Comparison of ENCODE assay signal across 11 cellular contexts in genomic region chr1:89545264-89546038, GRCh38. TPM values are rescaled to one million over a fixed set of nuclear protein-coding genes. Genes with fewer than 3 reads are reported as not detected.
DNase-seq lines count a peak whose midpoint lies in the region; ATAC-seq and TF ChIP-seq lines count a peak whose summit lies in the region.
"Had no signal": no experiment of that assay in that cellular context is flagged by ENCODE, and none has a peak within 500 bp of the region (broad histone marks: within the 10 kb centered on the region; RNA-seq: fewer than 3 reads in every experiment).

No MANE protein-coding gene starts in this region.

- no peaks in the 10 kb centered on the region for H3K27me3 ChIP-seq in right atrium auricular region

- peaks cover 69% of the 10 kb centered on the region for H3K36me3 Mint-ChIP-seq in activated T-helper 2 cell treated with anti-CD3 and anti-CD28 coated beads, Interferon-gamma antibody, Interleukin-2, Interleukin-4, amounts not matched to agents 10 μg/mL and 5 μg/mL and 100 μg/mL, durations not matched to agents 14 hours and 24 hours and 36 hours (ENCODE audit: low read depth)

- peak overlapping the region; percentile 30 for H3K4me3 Mint-ChIP-seq in activated T-helper 2 cell treated with anti-CD3 and anti-CD28 coated beads, Interferon-gamma antibody, Interleukin-2, Interleukin-4, amounts not matched to agents 10 μg/mL and 5 μg/mL and 100 μg/mL, durations not matched to agents 14 hours and 24 hours and 36 hours (ENCODE audit: low read depth)
- H3K4me3 Mint-ChIP-seq: activated B cell treated with CpG ODN at 0.5 μM for 24 hours, B cell had no signal

- H3K9me3 ChIP-seq in right atrium auricular region = no peaks in the 10 kb centered on the region

- H3K4me3 ChIP-seq in right atrium auricular region = no peak overlapping the region

- no peak for TF ChIP-seq CTCF in right atrium auricular region (IDR thresholded peaks at IDR 0.05)

- peaks cover 0 to 35% of the 10 kb centered on the region in 2 donors for H3K4me1 ChIP-seq in right atrium auricular region

- no peaks in the 10 kb centered on the region for H3K9me3 Mint-ChIP-seq in activated T-helper 2 cell treated with anti-CD3 and anti-CD28 coated beads, Interferon-gamma antibody, Interleukin-2, Interleukin-4, amounts not matched to agents 10 μg/mL and 5 μg/mL and 100 μg/mL, durations not matched to agents 14 hours and 24 hours and 36 hours
- H3K9me3 Mint-ChIP-seq: activated B cell treated with CpG ODN at 0.5 μM for 24 hours had no signal

- peak; percentile 67 for ATAC-seq in Right ventricle myocardium superior (ENCODE audit: poor library complexity)
- ATAC-seq in left lobe of liver = peak; percentile 37
- no peak for ATAC-seq in GM18873 (IDR thresholded peaks at IDR 0.05; ENCODE audit: low FRiP score, unreplicated experiment)
- ATAC-seq in HG02973 (IDR thresholded peaks at IDR 0.05; ENCODE audit: unreplicated experiment) = no peak

- no peaks in the 10 kb centered on the region for H3K36me3 ChIP-seq in right atrium auricular region

- H3K27ac ChIP-seq in right atrium auricular region = peak overlapping the region in 1 of 2 donors; percentile 52
- H3K27ac ChIP-seq in temporal lobe (ENCODE audit: low read depth, low read length) = peak overlapping the region; percentile 7

- intact Hi-C loops in Right ventricle myocardium superior (cut with DNase I) = no loop called here
- intact Hi-C loops in activated T-helper 2 cell treated with anti-CD3 and anti-CD28 coated beads, Interferon-gamma antibody, Interleukin-2, Interleukin-4, amounts not matched to agents 10 μg/mL and 5 μg/mL and 100 μg/mL, durations not matched to agents 14 hours and 24 hours and 36 hours (cut with micrococcal nuclease) = loop anchor here (1.0 to 2.0 kb wide), 6 partner anchors 8 to 179 kb away; partner anchors contain the start of gene LRRC8B

- peak overlapping the region; percentile 93 for H3K27ac Mint-ChIP-seq in activated T-helper 2 cell treated with anti-CD3 and anti-CD28 coated beads, Interferon-gamma antibody, Interleukin-2, Interleukin-4, amounts not matched to agents 10 μg/mL and 5 μg/mL and 100 μg/mL, durations not matched to agents 14 hours and 24 hours and 36 hours
- H3K27ac Mint-ChIP-seq: activated B cell treated with CpG ODN at 0.5 μM for 24 hours, B cell had no signal

- no peak for DNase-seq in Right ventricle myocardium superior
- DNase-seq in right atrium auricular region (ENCODE audit: low spot score) = no peak
- peak; percentile 26 for DNase-seq in activated T-helper 2 cell treated with anti-CD3 and anti-CD28 coated beads, Interferon-gamma antibody, Interleukin-2, Interleukin-4, amounts not matched to agents 10 μg/mL and 5 μg/mL and 100 μg/mL, durations not matched to agents 14 hours and 24 hours and 36 hours (ENCODE audit: low spot score)
- DNase-seq in left lobe of liver (ENCODE audit: low spot score) = no peak
- no peak for DNase-seq in NCI-H774 (lab: John Stamatoyannopoulos, UW)
- DNase-seq: activated B cell treated with CpG ODN at 0.5 μM for 24 hours, NCI-H2107 had no signal

- H3K4me1 Mint-ChIP-seq in activated T-helper 2 cell treated with anti-CD3 and anti-CD28 coated beads, Interferon-gamma antibody, Interleukin-2, Interleukin-4, amounts not matched to agents 10 μg/mL and 5 μg/mL and 100 μg/mL, durations not matched to agents 14 hours and 24 hours and 36 hours (ENCODE audit: low read depth) = peaks cover 79% of the 10 kb centered on the region

- H3K27me3 Mint-ChIP-seq in activated T-helper 2 cell treated with anti-CD3 and anti-CD28 coated beads, Interferon-gamma antibody, Interleukin-2, Interleukin-4, amounts not matched to agents 10 μg/mL and 5 μg/mL and 100 μg/mL, durations not matched to agents 14 hours and 24 hours and 36 hours (ENCODE audit: low read depth) = no peaks in the 10 kb centered on the region
- H3K27me3 Mint-ChIP-seq: activated B cell treated with CpG ODN at 0.5 μM for 24 hours, B cell had no signal

RNA-seq across cellular contexts. Expression of gene LRRC8B, which starts 20.8 kb away (rescaled TPM):
- total RNA-seq in Right ventricle myocardium superior (2.5 TPM), right atrium auricular region (1 to 10 TPM; 5.5 to 8.2 TPM), left lobe of liver (2.8 TPM), temporal lobe (35.4 TPM)
- total RNA-seq in activated T-helper 2 cell treated with anti-CD3 and anti-CD28 coated beads, Interferon-gamma antibody, Interleukin-2, Interleukin-4, amounts not matched to agents 10 μg/mL and 5 μg/mL and 100 μg/mL, durations not matched to agents 14 hours and 24 hours and 36 hours = 48.2 and 48.7 TPM in 2 replicates

Comparison
In these comparisons a context has a peak if more than half of its experiments do, and no peak if none do; other contexts are left out.
1. ATAC-seq: peak in Right ventricle myocardium superior (single experiment) and left lobe of liver (single experiment); none in GM18873 (single experiment) and HG02973 (single experiment).